ENCODE assay signal across 19 cellular contexts in the genomic region with DNA sequence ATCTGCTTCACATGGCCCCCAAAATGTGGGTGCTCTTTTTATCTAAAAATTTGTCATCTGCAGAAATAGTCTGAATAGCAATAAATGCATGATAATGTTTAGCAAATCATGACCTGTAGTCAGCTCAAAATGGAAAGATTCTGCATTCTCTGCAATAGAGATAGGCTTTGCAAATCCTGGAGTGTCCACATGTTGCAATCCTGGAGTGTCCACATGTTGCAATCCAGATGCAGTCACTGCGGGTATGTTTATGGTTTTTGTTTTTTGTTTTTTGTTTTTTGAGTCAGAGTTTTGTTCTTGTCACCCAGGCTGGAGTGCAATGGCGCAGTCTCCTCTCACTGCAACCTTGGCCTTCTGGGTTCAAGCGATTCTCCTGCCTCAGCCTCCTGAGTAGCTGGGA. TPM values are rescaled to one million over a fixed set of nuclear protein-coding genes. Genes with fewer than 3 reads are reported as not detected.
DNase-seq lines count a peak whose midpoint lies in the region; ATAC-seq and TF ChIP-seq lines count a peak whose summit lies in the region.
"Had no signal": no experiment of that assay in that cellular context is flagged by ENCODE, and none has a peak within 500 bp of the region (broad histone marks: within the 10 kb centered on the region; RNA-seq: fewer than 3 reads in every experiment).

No MANE protein-coding gene starts in this region.

- no TSS peak for BruUV-seq in MCF 10A (replicated peaks; lab: Mats Ljungman, UMichigan)

- no peaks in the 10 kb centered on the region for H3K27me3 Mint-ChIP-seq in MCF 10A (ENCODE audit: insufficient read depth, unreplicated experiment)
- peaks cover 9% of the 10 kb centered on the region for H3K27me3 Mint-ChIP-seq in activated T-helper 17 cell treated with anti-CD3 and anti-CD28 coated beads, Interleukin-2, amount 50 U/mL, for 72 hours

- H3K27me3 ChIP-seq in breast epithelium (no peaks in the 10 kb centered on the region), adipocyte (replicated peaks; ENCODE audit: control insufficient read depth, insufficient read depth, low read length) (no peaks in the 10 kb centered on the region)
- H3K27me3 ChIP-seq: esophagus muscularis mucosa, neural progenitor cell had no signal

- H3K4me3 ChIP-seq in breast epithelium: no peak overlapping the region
- H3K4me3 ChIP-seq in adipocyte (ENCODE audit: low read length): no peak overlapping the region
- H3K4me3 ChIP-seq in fibroblast of villous mesenchyme (ENCODE audit: low read depth, low read length): no peak overlapping the region
- H3K4me3 ChIP-seq: esophagus muscularis mucosa, HAP-1, neural progenitor cell had no signal

- ATAC-seq in activated T-helper 17 cell treated with anti-CD3 and anti-CD28 coated beads, Interleukin-2, amount 50 U/mL, for 72 hours (replicated peaks): no peak
- ATAC-seq: Panc1; stimulated activated effector memory CD8-positive, alpha-beta T cell treated with anti-CD3 and anti-CD28 coated beads, Interleukin-12 subunit alpha, Interleukin-12 subunit beta, amount 100 ng/mL, for 72 hours had no signal

- CTCF ChIA-PET in MCF 10A (lab: Yijun Ruan, JAX): interaction anchor here (1.4 kb wide), 1 partner anchor 9 kb away, joined by 3 read pairs; no protein-coding TSS in a partner anchor

- no peak overlapping the region for H3K27ac ChIP-seq in breast epithelium
- H3K27ac ChIP-seq: esophagus muscularis mucosa, neural progenitor cell had no signal

- no peaks in the 10 kb centered on the region for H3K9me3 ChIP-seq in breast epithelium
- H3K9me3 ChIP-seq in adipocyte (ENCODE audit: control insufficient read depth, low read length): no peaks in the 10 kb centered on the region
- H3K9me3 ChIP-seq: esophagus muscularis mucosa, HAP-1 had no signal

- POLR2A ChIA-PET in MCF 10A (lab: Yijun Ruan, JAX): interaction anchor here (0.5 kb wide), 1 partner anchor 420 kb away, joined by 3 read pairs; no protein-coding TSS in a partner anchor

- intact Hi-C loops in MCF 10A (cut with micrococcal nuclease) (no loop called here), breast epithelium (cut with DNase I; ENCODE audit: low total_unique reads) (no loop called here)

- H3K36me3 Mint-ChIP-seq in MCF 10A (ENCODE audit: insufficient read depth, unreplicated experiment): no peaks in the 10 kb centered on the region
- H3K36me3 Mint-ChIP-seq in activated T-helper 17 cell treated with anti-CD3 and anti-CD28 coated beads, Interleukin-2, amount 50 U/mL, for 72 hours (ENCODE audit: low read depth): no peaks in the 10 kb centered on the region
- H3K36me3 Mint-ChIP-seq: activated naive CD8-positive, alpha-beta T cell treated with anti-CD3 and anti-CD28 coated beads, Interleukin-2, amount 10 ng/mL, durations not matched to agents 7 days and 5 days; mesothelial cell of epicardium; neural progenitor cell; stimulated activated effector memory CD8-positive, alpha-beta T cell treated with anti-CD3 and anti-CD28 coated beads, Interleukin-12 subunit alpha, Interleukin-12 subunit beta, amount 100 ng/mL, for 72 hours had no signal

- TF ChIP-seq CTCF in MCF 10A (IDR thresholded peaks at IDR 0.05; ENCODE audit: unreplicated experiment) (no peak), breast epithelium (IDR thresholded peaks at IDR 0.05) (no peak), fibroblast of villous mesenchyme (IDR thresholded peaks at IDR 0.05; ENCODE audit: insufficient read depth, low read depth, low read length) (no peak)

- peak; percentile 71 for DNase-seq in MCF 10A (ENCODE audit: unreplicated experiment)
- no peak for DNase-seq in breast epithelium (ENCODE audit: low spot score in 2 of 2)
- DNase-seq in adipocyte (ENCODE audit: low read depth): peak; percentile 86
- peak; percentile 93 for DNase-seq in fibroblast of villous mesenchyme (ENCODE audit: low read depth)
- DNase-seq in DMS153 (lab: John Stamatoyannopoulos, UW): no peak
- no peak for DNase-seq in NCI-H2171 (lab: John Stamatoyannopoulos, UW)
- DNase-seq in activated CD4-positive, alpha-beta T cell treated with anti-CD3 and anti-CD28 coated beads for 1 hour: no peak
- DNase-seq: activated CD4-positive, CD25-positive, alpha-beta regulatory T cell treated with anti-CD3 and anti-CD28 coated beads, Interleukin-2, amount 50 U/mL, for 72 hours; activated naive CD8-positive, alpha-beta T cell treated with anti-CD3 and anti-CD28 coated beads, Interleukin-2, amount 10 ng/mL, durations not matched to agents 7 days and 5 days; EL; NCI-H146 had no signal

- TF ChIP-seq POLR2A in breast epithelium (IDR thresholded peaks at IDR 0.05): no peak

- H3K4me1 Mint-ChIP-seq in MCF 10A (ENCODE audit: insufficient read depth, unreplicated experiment): peaks cover 16% of the 10 kb centered on the region
- peaks cover 2% of the 10 kb centered on the region for H3K4me1 Mint-ChIP-seq in activated T-helper 17 cell treated with anti-CD3 and anti-CD28 coated beads, Interleukin-2, amount 50 U/mL, for 72 hours

- H3K9ac ChIP-seq in adipocyte (ENCODE audit: low read length): no peak overlapping the region
- H3K9ac ChIP-seq: neural progenitor cell had no signal

- H3K36me3 ChIP-seq in breast epithelium (no peaks in the 10 kb centered on the region), adipocyte (ENCODE audit: control insufficient read depth, insufficient read depth, low read length, severe bottlenecking) (no peaks in the 10 kb centered on the region)
- H3K36me3 ChIP-seq: esophagus muscularis mucosa, HAP-1, neural progenitor cell had no signal

- peak overlapping the region; percentile 39 for H3K27ac Mint-ChIP-seq in MCF 10A (ENCODE audit: low read depth, unreplicated experiment)
- no peak overlapping the region for H3K27ac Mint-ChIP-seq in activated T-helper 17 cell treated with anti-CD3 and anti-CD28 coated beads, Interleukin-2, amount 50 U/mL, for 72 hours
- H3K27ac Mint-ChIP-seq: activated naive CD8-positive, alpha-beta T cell treated with anti-CD3 and anti-CD28 coated beads, Interleukin-2, amount 10 ng/mL, durations not matched to agents 7 days and 5 days; mesothelial cell of epicardium; stimulated activated effector memory CD8-positive, alpha-beta T cell treated with anti-CD3 and anti-CD28 coated beads, Interleukin-12 subunit alpha, Interleukin-12 subunit beta, amount 100 ng/mL, for 72 hours had no signal

- no peak overlapping the region for H3K4me3 Mint-ChIP-seq in MCF 10A (ENCODE audit: unreplicated experiment)
- no peak overlapping the region for H3K4me3 Mint-ChIP-seq in activated T-helper 17 cell treated with anti-CD3 and anti-CD28 coated beads, Interleukin-2, amount 50 U/mL, for 72 hours
- H3K4me3 Mint-ChIP-seq: activated naive CD8-positive, alpha-beta T cell treated with anti-CD3 and anti-CD28 coated beads, Interleukin-2, amount 10 ng/mL, durations not matched to agents 7 days and 5 days; mesothelial cell of epicardium; neural progenitor cell; stimulated activated effector memory CD8-positive, alpha-beta T cell treated with anti-CD3 and anti-CD28 coated beads, Interleukin-12 subunit alpha, Interleukin-12 subunit beta, amount 100 ng/mL, for 72 hours had no signal

- no peaks in the 10 kb centered on the region for H3K9me3 Mint-ChIP-seq in MCF 10A (ENCODE audit: unreplicated experiment)
- H3K9me3 Mint-ChIP-seq in activated T-helper 17 cell treated with anti-CD3 and anti-CD28 coated beads, Interleukin-2, amount 50 U/mL, for 72 hours: no peaks in the 10 kb centered on the region
- H3K9me3 Mint-ChIP-seq: activated naive CD8-positive, alpha-beta T cell treated with anti-CD3 and anti-CD28 coated beads, Interleukin-2, amount 10 ng/mL, durations not matched to agents 7 days and 5 days; mesothelial cell of epicardium; neural progenitor cell; stimulated activated effector memory CD8-positive, alpha-beta T cell treated with anti-CD3 and anti-CD28 coated beads, Interleukin-12 subunit alpha, Interleukin-12 subunit beta, amount 100 ng/mL, for 72 hours had no signal

- no peaks in the 10 kb centered on the region for H3K4me1 ChIP-seq in breast epithelium
- H3K4me1 ChIP-seq in adipocyte (ENCODE audit: control insufficient read depth, insufficient read depth, low read length): peaks cover 18% of the 10 kb centered on the region
- H3K4me1 ChIP-seq: esophagus muscularis mucosa, HAP-1, neural progenitor cell had no signal

RNA-seq across cellular contexts. Expression of gene LRRC32, which starts 20.2 kb away (rescaled TPM):
- total RNA-seq in MCF 10A (2022) (not detected in 2 replicates), breast epithelium (10 to 100 TPM in 2 of 3 donors, 1 to 10 TPM in 1; 7.5 to 56.0 (median 42.6) TPM), fibroblast of villous mesenchyme (12.1 and 25.8 TPM in 2 replicates)
- 1 to 10 TPM; 4.5 to 5.6 TPM for total RNA-seq in activated T-helper 17 cell treated with anti-CD3 and anti-CD28 coated beads, Interleukin-2, amount 50 U/mL, for 72 hours
- total RNA-seq: A172 had no signal

Comparison
In these comparisons a context has a peak if more than half of its experiments do, and no peak if none do; other contexts are left out.
1. DNase-seq: peak in MCF 10A (single experiment), adipocyte (single experiment) and fibroblast of villous mesenchyme (single experiment); none in breast epithelium (0 of 2), DMS153 (single experiment), NCI-H2171 (single experiment) and activated CD4-positive, alpha-beta T cell treated with anti-CD3 and anti-CD28 coated beads for 1 hour (single experiment).